8 cellular contexts compared by ENCODE assay signal in the genomic region with DNA sequence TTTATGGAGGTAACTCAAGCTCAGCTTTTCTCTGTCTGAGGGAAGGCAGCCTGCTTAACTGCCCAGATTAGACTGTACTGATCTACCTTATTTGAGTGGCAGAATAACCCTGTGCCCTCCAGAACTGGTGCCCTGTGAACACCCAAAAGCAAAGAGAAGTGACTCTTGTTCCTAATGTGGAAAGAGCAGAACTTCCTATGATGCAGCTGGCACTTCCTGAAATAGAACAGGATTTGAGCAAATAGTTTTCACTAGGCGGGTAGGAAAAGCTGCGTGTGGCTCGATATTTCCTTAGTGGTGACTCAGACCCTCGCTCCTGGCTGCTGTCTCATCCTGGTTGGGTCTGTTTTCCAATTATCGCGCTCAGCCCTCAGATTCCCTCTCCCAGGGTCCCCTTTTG.
DNase-seq lines count a peak whose midpoint lies in the region; TF ChIP-seq lines count a peak whose summit lies in the region.

No MANE protein-coding gene starts in this region.

- peak overlapping the region in 10 of 11 experiments; percentile 33 to 81 (median 58); a peak in 20 of 22 replicates for H3K4me2 ChIP-seq in BLaER1 treated with 17β-estradiol and CSF1 and Interleukin-3, amounts not matched to agents 10 nM and 100 nM
- no peak overlapping the region for H3K4me2 ChIP-seq in Karpas-422 (ENCODE audit: low read depth, low read length, poor library complexity, severe bottlenecking)

- H3K4me1 ChIP-seq in BLaER1 treated with 17β-estradiol and CSF1 and Interleukin-3, amounts not matched to agents 10 nM and 100 nM = peaks cover 0 to 21% (median 12%) of the 10 kb centered on the region in 10 experiments; a peak in 18 of 20 replicates
- no peaks in the 10 kb centered on the region for H3K4me1 ChIP-seq in Karpas-422 (ENCODE audit: low read length)

- no peak overlapping the region for H2AFZ ChIP-seq in Karpas-422 (ENCODE audit: low read length)

- H3K9me3 ChIP-seq in BLaER1 treated with 17β-estradiol and CSF1 and Interleukin-3, amounts not matched to agents 10 nM and 100 nM (replicated peaks in 1 of 11) = no peaks in the 10 kb centered on the region
- no peaks in the 10 kb centered on the region for H3K9me3 ChIP-seq in Karpas-422 (ENCODE audit: low read length)

- H3K4me3 ChIP-seq in BLaER1 treated with 17β-estradiol and CSF1 and Interleukin-3, amounts not matched to agents 10 nM and 100 nM = no peak overlapping the region
- H3K4me3 ChIP-seq in fibroblast of the aortic adventitia (ENCODE audit: low read depth, low read length) (no peak overlapping the region), Karpas-422 (ENCODE audit: low read length) (no peak overlapping the region)

- TF ChIP-seq CTCF in fibroblast of the aortic adventitia (IDR thresholded peaks at IDR 0.05; ENCODE audit: insufficient read depth, low read length) = peak; percentile 20

- H3K9ac ChIP-seq in BLaER1 treated with 17β-estradiol and CSF1 and Interleukin-3, amounts not matched to agents 10 nM and 100 nM = peak overlapping the region in 1 of 11 experiments; percentile 22; a peak in 1 of 22 replicates
- H3K9ac ChIP-seq in Karpas-422 (ENCODE audit: low read length) = no peak overlapping the region

- no peak for TF ChIP-seq POLR2A in erythroblast (IDR thresholded peaks at IDR 0.05; ENCODE audit: low read length)

- no peaks in the 10 kb centered on the region for H3K79me2 ChIP-seq in Karpas-422 (ENCODE audit: low read length)

- peak overlapping the region in 5 of 11 experiments; percentile 1 to 40 (median 17); a peak in 4 of 22 replicates for H3K27ac ChIP-seq in BLaER1 treated with 17β-estradiol and CSF1 and Interleukin-3, amounts not matched to agents 10 nM and 100 nM
- H3K27ac ChIP-seq in Karpas-422 (ENCODE audit: low read length) = no peak overlapping the region

- intact Hi-C loops in posterior vena cava (cut with DNase I) = no loop called here

- DNase-seq in RPMI7951 (ENCODE audit: low read depth) = peak; percentile 88
- peak; percentile 88 for DNase-seq in fibroblast of the aortic adventitia (ENCODE audit: low read depth)
- DNase-seq in posterior vena cava (ENCODE audit: low spot score) = peak; percentile 82
- DNase-seq in Karpas-422 = no peak
- no peak for DNase-seq in erythroblast (lab: John Stamatoyannopoulos, UW)
- no peak for DNase-seq in NCI-H1092 treated with DMSO at 0.1 percent for 48 hours (lab: John Stamatoyannopoulos, UW)
- DNase-seq in SK-N-DZ (ENCODE audit: low spot score) = no peak

- no peaks in the 10 kb centered on the region for H3K36me3 ChIP-seq in BLaER1 treated with 17β-estradiol and CSF1 and Interleukin-3, amounts not matched to agents 10 nM and 100 nM
- H3K36me3 ChIP-seq in Karpas-422 (ENCODE audit: insufficient read depth, low read length) = no peaks in the 10 kb centered on the region

- no peaks in the 10 kb centered on the region for H4K20me1 ChIP-seq in BLaER1 treated with 17β-estradiol and CSF1 and Interleukin-3, amounts not matched to agents 10 nM and 100 nM
- no peaks in the 10 kb centered on the region for H4K20me1 ChIP-seq in Karpas-422 (ENCODE audit: insufficient read depth, low read depth, low read length)

- no peaks in the 10 kb centered on the region for H3K27me3 ChIP-seq in BLaER1 treated with 17β-estradiol and CSF1 and Interleukin-3, amounts not matched to agents 10 nM and 100 nM
- no peaks in the 10 kb centered on the region for H3K27me3 ChIP-seq in Karpas-422 (ENCODE audit: low read length)

- H3K9me2 ChIP-seq in Karpas-422 (replicated peaks; ENCODE audit: insufficient read depth, low read length) = no peaks in the 10 kb centered on the region

Comparison
In these comparisons a context has a peak if more than half of its experiments do, and no peak if none do; other contexts are left out.
1. DNase-seq: peak in RPMI7951 (single experiment), fibroblast of the aortic adventitia (single experiment) and posterior vena cava (single experiment); none in Karpas-422 (single experiment), erythroblast (0 of 2), NCI-H1092 treated with DMSO at 0.1 percent for 48 hours (single experiment) and SK-N-DZ (single experiment).